ENCODE assay signal across 17 cellular contexts in genomic region chrY:17085303-17085702, GRCh38.
"Had no signal": no experiment of that assay in that cellular context is flagged by ENCODE, and none has a peak within 500 bp of the region (broad histone marks: within the 10 kb centered on the region; RNA-seq: fewer than 3 reads in every experiment).

No MANE protein-coding gene starts in this region.

- H3K9ac ChIP-seq: neural progenitor cell had no signal

- H3K9me3 ChIP-seq: ascending aorta, breast epithelium, gastrocnemius medialis, pancreas, thoracic aorta had no signal

- H3K36me3 ChIP-seq: ascending aorta, breast epithelium, gastrocnemius medialis, neural progenitor cell, pancreas, thoracic aorta had no signal

- H3K27ac ChIP-seq: ascending aorta, breast epithelium, epithelial cell of prostate, gastrocnemius medialis, neural progenitor cell, pancreas, thoracic aorta had no signal

- H2AFZ ChIP-seq: neural progenitor cell had no signal

- H3K4me3 ChIP-seq: ascending aorta, breast epithelium, gastrocnemius medialis, lung, neural progenitor cell, pancreas, thoracic aorta had no signal

- H3K27me3 ChIP-seq: ascending aorta, breast epithelium, gastrocnemius medialis, neural progenitor cell, pancreas had no signal

- H3K4me2 ChIP-seq: neural progenitor cell had no signal

- DNase-seq: activated CD4-positive, alpha-beta T cell treated with anti-CD3 and anti-CD28 coated beads, Interleukin-2, amount 10 ng/mL, durations not matched to agents 24 days and 14 days; activated CD4-positive, CD25-positive, alpha-beta regulatory T cell; activated CD8-positive, alpha-beta memory T cell treated with anti-CD3 and anti-CD28 coated beads for 24 hours; activated naive CD8-positive, alpha-beta T cell treated with anti-CD3 and anti-CD28 coated beads, Interleukin-2, amount 50 U/mL, for 24 hours; effector memory CD4-positive, alpha-beta T cell; gastrocnemius medialis; islet precursor cell; midbrain; pancreas; stimulated activated CD4-positive, alpha-beta T cell treated with anti-CD3 and anti-CD28 coated beads, Interleukin-1b, Interleukin-23, amount 100 ng/mL, for 48 hours; T-helper 17 cell had no signal

- ATAC-seq: activated naive CD8-positive, alpha-beta T cell treated with anti-CD3 and anti-CD28 coated beads, Interleukin-2, amount 50 U/mL, for 24 hours; gastrocnemius medialis; pancreas; T-helper 17 cell had no signal

- H3K4me1 ChIP-seq: ascending aorta, breast epithelium, gastrocnemius medialis, neural progenitor cell, pancreas had no signal
